10 cellular contexts compared by ENCODE assay signal in genomic region chr7:157576415-157576814, GRCh38.
A peak's percentile ranks its signal among the peaks of the same experiment; 100 is the strongest.
DNase-seq lines count a peak whose midpoint lies in the region; ATAC-seq and TF ChIP-seq lines count a peak whose summit lies in the region.
"Had no signal": no experiment of that assay in that cellular context is flagged by ENCODE, and none has a peak within 500 bp of the region (broad histone marks: within the 10 kb centered on the region; RNA-seq: fewer than 3 reads in every experiment).

No MANE protein-coding gene starts in this region.

- H3K4me3 ChIP-seq in lower lobe of right lung: peak overlapping the region; percentile 23
- H3K4me3 ChIP-seq: thoracic aorta had no signal

- no peak overlapping the region for H3K27ac ChIP-seq in lower lobe of right lung
- H3K27ac ChIP-seq: thoracic aorta had no signal

- no peaks in the 10 kb centered on the region for H3K9me3 Mint-ChIP-seq in stimulated activated memory B cell treated with anti-CD40 and anti-IgM and Interleukin-4, amounts not matched to agents 10 μg/mL and 1 μg/mL and 100 μg/mL, for 72 hours

- no peaks in the 10 kb centered on the region for H3K9me3 ChIP-seq in lower lobe of right lung
- H3K9me3 ChIP-seq: thoracic aorta had no signal

- peak; percentile 34 for DNase-seq in RPMI8226
- DNase-seq in activated T-cell treated with anti-CD3 and anti-CD28 coated beads for 48 hours (ENCODE audit: low read depth): peak; percentile 42
- DNase-seq in lower lobe of right lung: peak; percentile 45
- no peak for DNase-seq in HuH-7.5 (ENCODE audit: low spot score)
- no peak for DNase-seq in NCI-H69 (lab: John Stamatoyannopoulos, UW)
- DNase-seq in DMS79 (lab: John Stamatoyannopoulos, UW): no peak
- DNase-seq: mammary epithelial cell had no signal

- no peaks in the 10 kb centered on the region for H3K27me3 Mint-ChIP-seq in stimulated activated memory B cell treated with anti-CD40 and anti-IgM and Interleukin-4, amounts not matched to agents 10 μg/mL and 1 μg/mL and 100 μg/mL, for 72 hours

- no peak for TF ChIP-seq CTCF in lower lobe of right lung (IDR thresholded peaks at IDR 0.05)

- intact Hi-C loops in lower lobe of right lung (cut with DNase I): no loop called here

- H3K4me3 Mint-ChIP-seq in stimulated activated memory B cell treated with anti-CD40 and anti-IgM and Interleukin-4, amounts not matched to agents 10 μg/mL and 1 μg/mL and 100 μg/mL, for 72 hours: peak overlapping the region; percentile 75

- no peaks in the 10 kb centered on the region for H3K27me3 ChIP-seq in lower lobe of right lung (ENCODE audit: low read depth)

- peaks cover 7% of the 10 kb centered on the region for H3K4me1 Mint-ChIP-seq in stimulated activated memory B cell treated with anti-CD40 and anti-IgM and Interleukin-4, amounts not matched to agents 10 μg/mL and 1 μg/mL and 100 μg/mL, for 72 hours

- no peaks in the 10 kb centered on the region for H3K36me3 Mint-ChIP-seq in stimulated activated memory B cell treated with anti-CD40 and anti-IgM and Interleukin-4, amounts not matched to agents 10 μg/mL and 1 μg/mL and 100 μg/mL, for 72 hours

- ATAC-seq in lower lobe of right lung: peak; percentile 49 to 58
- ATAC-seq in stimulated activated memory B cell treated with anti-CD40 and anti-IgM and Interleukin-4, amounts not matched to agents 10 μg/mL and 1 μg/mL and 100 μg/mL, for 72 hours: peak; percentile 67
- no peak for ATAC-seq in HG02973 (IDR thresholded peaks at IDR 0.05; ENCODE audit: unreplicated experiment)

- H3K36me3 ChIP-seq in lower lobe of right lung: no peaks in the 10 kb centered on the region
- H3K36me3 ChIP-seq: thoracic aorta had no signal

- H3K4me1 ChIP-seq in lower lobe of right lung: no peaks in the 10 kb centered on the region

- peak overlapping the region; percentile 75 for H3K27ac Mint-ChIP-seq in stimulated activated memory B cell treated with anti-CD40 and anti-IgM and Interleukin-4, amounts not matched to agents 10 μg/mL and 1 μg/mL and 100 μg/mL, for 72 hours

Comparison
In these comparisons a context has a peak if more than half of its experiments do, and no peak if none do; other contexts are left out.
1. DNase-seq: peak in RPMI8226 (single experiment), activated T-cell treated with anti-CD3 and anti-CD28 coated beads for 48 hours (single experiment) and lower lobe of right lung (single experiment); none in HuH-7.5 (single experiment), NCI-H69 (single experiment) and DMS79 (single experiment).